1 cellular context compared by ENCODE assay signal in genomic region chr5:181191526-181192336, GRCh38.
A peak's percentile ranks its signal among the peaks of the same experiment; 100 is the strongest.
TF ChIP-seq lines count a peak whose summit lies in the region.

No MANE protein-coding gene starts in this region.

TF ChIP-seq in IMR-90, 13 proteins besides CTCF, POLR2A, EP300 and RAD21:
- TF ChIP-seq CEBPB (IDR thresholded peaks at IDR 0.05; ENCODE audit: low read depth, low read length) (no peak), SMC3 (IDR thresholded peaks at IDR 0.05; ENCODE audit: low read depth, low read length) (no peak), MAZ (IDR thresholded peaks at IDR 0.05; ENCODE audit: borderline replicate concordance, low read depth, low read length) (peak; percentile 57; the same call in 1 of the 2 replicates), BHLHE40 (IDR thresholded peaks at IDR 0.05; ENCODE audit: low read depth, low read length) (peak; percentile 53; the same call in 1 of the 2 replicates), RCOR1 (IDR thresholded peaks at IDR 0.05; ENCODE audit: insufficient replicate concordance, low read length) (no peak), FOS (IDR thresholded peaks at IDR 0.05; ENCODE audit: low read depth, low read length) (peak; percentile 94), MXI1 (IDR thresholded peaks at IDR 0.05; ENCODE audit: borderline replicate concordance, low read depth, low read length) (peak; percentile 66; the same call in 1 of the 2 replicates), CHD1 (IDR thresholded peaks at IDR 0.05; ENCODE audit: low read depth, low read length) (peak; percentile 73; the same call in 1 of the 2 replicates)
